ENCODE assay signal across 26 cellular contexts in the genomic region with DNA sequence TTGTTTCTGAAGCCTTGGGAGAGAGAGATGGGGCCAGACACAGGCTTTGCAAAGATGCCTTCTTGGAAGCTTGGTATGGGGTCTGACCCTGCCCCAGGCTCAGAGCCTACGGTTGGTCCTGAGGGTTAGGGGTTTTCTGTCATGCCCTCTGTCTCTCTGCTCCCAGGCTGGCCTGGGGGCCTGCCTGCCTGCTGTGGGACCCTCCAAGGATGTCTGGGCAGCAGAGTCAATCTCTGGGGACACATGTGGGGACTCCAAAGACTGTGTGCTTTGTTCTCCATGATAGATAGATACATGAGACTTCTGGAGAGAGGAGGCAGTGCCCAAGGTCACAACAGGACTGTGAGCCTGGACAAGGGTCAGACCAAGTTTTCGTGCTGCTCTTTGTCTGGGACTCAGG.
"Had no signal": no experiment of that assay in that cellular context is flagged by ENCODE, and none has a peak within 500 bp of the region (broad histone marks: within the 10 kb centered on the region; RNA-seq: fewer than 3 reads in every experiment).

No MANE protein-coding gene starts in this region.

- H3K79me2 ChIP-seq: hepatocyte had no signal

- ATAC-seq: left colon; left lung; lower lobe of right lung; natural killer cell; right cardiac atrium; sciatic nerve; stimulated activated memory B cell treated with anti-CD40 and anti-IgM and Interleukin-4, amounts not matched to agents 10 μg/mL and 1 μg/mL and 100 μg/mL, for 72 hours; stimulated activated naive CD8-positive, alpha-beta T cell treated with anti-CD3 and anti-CD28 coated beads, Interleukin-15, amount 100 ng/mL, for 72 hours had no signal

- H3K9me3 Mint-ChIP-seq: natural killer cell; nephron progenitor cell; neural progenitor cell; stimulated activated memory B cell treated with anti-CD40 and anti-IgM and Interleukin-4, amounts not matched to agents 10 μg/mL and 1 μg/mL and 100 μg/mL, for 72 hours; stimulated activated naive CD8-positive, alpha-beta T cell treated with anti-CD3 and anti-CD28 coated beads, Interleukin-15, amount 100 ng/mL, for 72 hours; type B pancreatic cell had no signal

- H2AFZ ChIP-seq: hepatocyte, neural progenitor cell had no signal

- H3K36me3 ChIP-seq: heart right ventricle, left lung, lower lobe of right lung, neural progenitor cell, ovary, tibial nerve, vagina had no signal

- H3K27ac ChIP-seq: heart right ventricle, hepatocyte, left lung, lower lobe of right lung, neural progenitor cell, ovary, skin epidermis, tibial nerve, vagina had no signal

- H3K4me3 ChIP-seq: heart right ventricle, hepatocyte, left lung, lower lobe of right lung, neural progenitor cell, ovary, skin epidermis, tibial nerve, vagina had no signal

- DNase-seq: heart right ventricle; kidney glomerular epithelial cell; left colon; left lung; lower lobe of right lung; mesendoderm; naive B cell; natural killer cell; nephron progenitor cell; ovary; right cardiac atrium; stimulated activated CD4-positive, alpha-beta T cell treated with anti-CD3 and anti-CD28 coated beads, Interleukin-12 subunit alpha, Interleukin-12 subunit beta, amount 100 ng/mL, for 4 hours; stimulated activated CD4-positive, alpha-beta T cell treated with anti-CD3 and anti-CD28 coated beads, Interleukin-4, amount 100 ng/mL, for 24 hours; stimulated activated naive CD4-positive, alpha-beta T cell treated with Interleukin-2 at 50 U/mL for 16 hours; stimulated activated naive CD8-positive, alpha-beta T cell treated with anti-CD3 and anti-CD28 coated beads, Interleukin-15, amount 100 ng/mL, for 72 hours; substantia nigra had no signal

- H3K4me1 Mint-ChIP-seq: naive B cell; natural killer cell; stimulated activated memory B cell treated with anti-CD40 and anti-IgM and Interleukin-4, amounts not matched to agents 10 μg/mL and 1 μg/mL and 100 μg/mL, for 72 hours; stimulated activated naive CD8-positive, alpha-beta T cell treated with anti-CD3 and anti-CD28 coated beads, Interleukin-15, amount 100 ng/mL, for 72 hours had no signal

- H3K27me3 ChIP-seq: ovary, tibial nerve, vagina had no signal

- H3K27ac Mint-ChIP-seq: mesothelial cell of epicardium; naive B cell; natural killer cell; nephron progenitor cell; progenitor cell of endocrine pancreas; stimulated activated memory B cell treated with anti-CD40 and anti-IgM and Interleukin-4, amounts not matched to agents 10 μg/mL and 1 μg/mL and 100 μg/mL, for 72 hours; stimulated activated naive CD8-positive, alpha-beta T cell treated with anti-CD3 and anti-CD28 coated beads, Interleukin-15, amount 100 ng/mL, for 72 hours; type B pancreatic cell had no signal

- H3K9ac ChIP-seq: neural progenitor cell had no signal

- H3K4me1 ChIP-seq: left lung, neural progenitor cell had no signal

- H3K4me3 Mint-ChIP-seq: mesothelial cell of epicardium; natural killer cell; nephron progenitor cell; neural progenitor cell; stimulated activated memory B cell treated with anti-CD40 and anti-IgM and Interleukin-4, amounts not matched to agents 10 μg/mL and 1 μg/mL and 100 μg/mL, for 72 hours; stimulated activated naive CD8-positive, alpha-beta T cell treated with anti-CD3 and anti-CD28 coated beads, Interleukin-15, amount 100 ng/mL, for 72 hours; type B pancreatic cell had no signal

- H3K9me3 ChIP-seq: heart right ventricle, left lung, lower lobe of right lung, ovary, tibial nerve, vagina had no signal

- H3K36me3 Mint-ChIP-seq: mesothelial cell of epicardium; naive B cell; natural killer cell; neural progenitor cell; stimulated activated memory B cell treated with anti-CD40 and anti-IgM and Interleukin-4, amounts not matched to agents 10 μg/mL and 1 μg/mL and 100 μg/mL, for 72 hours; type B pancreatic cell had no signal

- H3K4me2 ChIP-seq: hepatocyte, neural progenitor cell had no signal
